Comparison of ENCODE assay signal across 8 cellular contexts in genomic region chr17:27354491-27355081, GRCh38.
DNase-seq lines count a peak whose midpoint lies in the region; ATAC-seq and TF ChIP-seq lines count a peak whose summit lies in the region.

No MANE protein-coding gene starts in this region.

- peak overlapping the region; percentile 95 for H2AFZ ChIP-seq in osteoblast (ENCODE audit: low read length)

- ATAC-seq in HG02840 (IDR thresholded peaks at IDR 0.05; ENCODE audit: low FRiP score, unreplicated experiment) = no peak
- no peak for ATAC-seq in GM19328 (IDR thresholded peaks at IDR 0.05; ENCODE audit: unreplicated experiment)

- H3K9ac ChIP-seq in colonic mucosa (ENCODE audit: low read depth in 2 of 2, low read length in 2 of 2) = peak overlapping the region; percentile 56 to 63

- H3K27me3 ChIP-seq in colonic mucosa (no peaks in the 10 kb centered on the region), osteoblast (ENCODE audit: insufficient read depth, low read length) (no peaks in the 10 kb centered on the region)

- H3K27ac ChIP-seq in colonic mucosa (no peak overlapping the region), osteoblast (ENCODE audit: low read depth, low read length) (no peak overlapping the region)

- DNase-seq in DMS 273 (lab: John Stamatoyannopoulos, UW; ENCODE audit: unreplicated experiment) (peak; percentile 37), DMS 273 treated with DMSO at 0.1 percent for 48 hours (lab: John Stamatoyannopoulos, UW) (no peak), NCI-H146 treated with DMSO at 0.1 percent for 48 hours (lab: John Stamatoyannopoulos, UW; ENCODE audit: unreplicated experiment) (peak; percentile 12), colonic mucosa (no peak), osteoblast (ENCODE audit: insufficient read length, low spot score, missing footprints) (no peak)
- DNase-seq in activated CD8-positive, alpha-beta memory T cell treated with anti-CD3 and anti-CD28 coated beads for 24 hours = no peak

- intact Hi-C loops in colonic mucosa (cut with DNase I) = loop anchor here (2.0 to 5.0 kb wide), 2 partner anchors 78 to 248 kb away; no protein-coding TSS in a partner anchor

- H3K4me2 ChIP-seq in osteoblast (ENCODE audit: insufficient read depth, low read length) = peak overlapping the region; percentile 88

- H3K9me3 ChIP-seq in colonic mucosa (no peaks in the 10 kb centered on the region), osteoblast (ENCODE audit: low read depth, low read length) (no peaks in the 10 kb centered on the region)

- no peaks in the 10 kb centered on the region for H4K20me1 ChIP-seq in osteoblast (ENCODE audit: insufficient read depth, low read length)

- H3K4me1 ChIP-seq in colonic mucosa = peaks cover 3% of the 10 kb centered on the region
- H3K4me1 ChIP-seq in osteoblast (ENCODE audit: insufficient read depth, low read length) = peaks cover 12% of the 10 kb centered on the region

- no peaks in the 10 kb centered on the region for H3K36me3 ChIP-seq in colonic mucosa
- H3K36me3 ChIP-seq in osteoblast (ENCODE audit: insufficient read depth, low read length) = no peaks in the 10 kb centered on the region

- TF ChIP-seq CTCF in colonic mucosa (IDR thresholded peaks at IDR 0.05) (no peak), osteoblast (IDR thresholded peaks at IDR 0.05; ENCODE audit: extremely low read depth, low read depth, low read length) (no peak)

- no peaks in the 10 kb centered on the region for H3K79me2 ChIP-seq in osteoblast (ENCODE audit: insufficient read depth, low read length)

- H3K4me3 ChIP-seq in colonic mucosa (peak overlapping the region; percentile 46), osteoblast (ENCODE audit: insufficient read depth, low read length) (peak overlapping the region; percentile 82)

Comparison
In these comparisons a context has a peak if more than half of its experiments do, and no peak if none do; other contexts are left out.
1. DNase-seq: peak in DMS 273 (single experiment) and NCI-H146 treated with DMSO at 0.1 percent for 48 hours (single experiment); none in DMS 273 treated with DMSO at 0.1 percent for 48 hours (single experiment), colonic mucosa (single experiment), osteoblast (single experiment) and activated CD8-positive, alpha-beta memory T cell treated with anti-CD3 and anti-CD28 coated beads for 24 hours (single experiment).